In the genomic region with DNA sequence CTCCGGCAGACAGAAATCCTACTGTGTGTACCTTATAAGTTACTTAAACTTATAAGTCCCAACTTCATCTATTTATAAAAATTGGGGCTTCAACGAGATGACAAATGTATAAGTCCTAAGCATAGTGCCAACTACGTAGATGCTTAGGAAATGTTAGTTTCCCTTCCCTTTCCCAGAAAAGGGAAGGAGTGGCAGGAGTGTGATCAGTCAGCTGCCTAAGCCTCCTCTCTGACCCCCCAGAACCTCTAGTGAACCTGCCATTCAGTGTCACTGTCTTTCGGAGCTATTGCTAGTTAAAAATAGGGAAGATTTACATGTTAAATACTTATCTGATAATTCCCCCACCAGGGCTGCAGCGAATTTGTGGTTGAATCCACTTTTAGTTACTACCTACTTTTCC, we compare ENCODE assay signal across 11 cellular contexts.
"Had no signal": no experiment of that assay in that cellular context is flagged by ENCODE, and none has a peak within 500 bp of the region (broad histone marks: within the 10 kb centered on the region; RNA-seq: fewer than 3 reads in every experiment).

No MANE protein-coding gene starts in this region.

- H3K4me1 ChIP-seq: breast epithelium had no signal

- H3K36me3 ChIP-seq: breast epithelium, neutrophil had no signal

- H3K9me3 ChIP-seq: breast epithelium, neutrophil had no signal

- H3K27ac ChIP-seq: breast epithelium, dorsolateral prefrontal cortex, neutrophil had no signal

- H3K4me3 ChIP-seq: breast epithelium, dorsolateral prefrontal cortex, smooth muscle cell had no signal

- DNase-seq: activated CD8-positive, alpha-beta T cell treated with anti-CD3 and anti-CD28 coated beads for 36 hours; activated naive CD4-positive, alpha-beta T cell; aorta; dorsolateral prefrontal cortex; glutamatergic neuron; stimulated activated naive B cell treated with anti-CD40 and anti-IgM and Interleukin-4, amounts not matched to agents 10 μg/mL and 1 μg/mL and 100 μg/mL, for 72 hours; T-helper 9 cell had no signal

- ATAC-seq: activated CD8-positive, alpha-beta T cell treated with anti-CD3 and anti-CD28 coated beads for 36 hours; esophagus mucosa; stimulated activated naive B cell treated with anti-CD40 and anti-IgM and Interleukin-4, amounts not matched to agents 10 μg/mL and 1 μg/mL and 100 μg/mL, for 72 hours had no signal

- H3K27me3 ChIP-seq: breast epithelium, dorsolateral prefrontal cortex had no signal
